Comparison of ENCODE assay signal across 1 cellular context in genomic region chr9:93202919-93203712, GRCh38.
TF ChIP-seq lines count a peak whose summit lies in the region.

No MANE protein-coding gene starts in this region.

TF ChIP-seq in GM23338, 12 proteins besides CTCF, POLR2A, EP300 and RAD21 (continued from another document):
- TF ChIP-seq REST (IDR thresholded peaks at IDR 0.05; ENCODE audit: unreplicated experiment) (no peak), CREB1 (CRISPR knock-in tag; IDR thresholded peaks at IDR 0.05; ENCODE audit: low read depth) (no peak), EZH2 (IDR thresholded peaks at IDR 0.05; ENCODE audit: low read depth, unreplicated experiment) (no peak), POLR2AphosphoS5 (IDR thresholded peaks at IDR 0.05; ENCODE audit: low read depth) (no peak), ZNF462 (CRISPR knock-in tag; IDR thresholded peaks at IDR 0.05) (no peak), ZNF331 (CRISPR knock-in tag; IDR thresholded peaks at IDR 0.05; ENCODE audit: low read depth) (no peak), EZH2phosphoT487 (IDR thresholded peaks at IDR 0.05; ENCODE audit: unreplicated experiment) (no peak), JUNB (IDR thresholded peaks at IDR 0.05; ENCODE audit: unreplicated experiment) (no peak), ZNF114 (CRISPR knock-in tag; IDR thresholded peaks at IDR 0.05) (no peak)
